In genomic region chr1:120849294-120850070, GRCh38 we compare ENCODE assay signal across 13 cellular contexts. TPM values are rescaled to one million over a fixed set of nuclear protein-coding genes. Genes with fewer than 3 reads are reported as not detected.
A peak's percentile ranks its signal among the peaks of the same experiment; 100 is the strongest.
DNase-seq lines count a peak whose midpoint lies in the region; ATAC-seq and TF ChIP-seq lines count a peak whose summit lies in the region.
"Not testable (repeated sequence)": the region's sequence is repeated elsewhere in the genome, so short reads cannot be mapped to it uniquely, and the experiment has no call there.
"Had no signal": no experiment of that assay in that cellular context is flagged by ENCODE, and none has a peak within 500 bp of the region (broad histone marks: within the 10 kb centered on the region; RNA-seq: fewer than 3 reads in every experiment).

No MANE protein-coding gene starts in this region.

- H3K79me2 ChIP-seq in DOHH2 (ENCODE audit: control insufficient read depth, low read length); KMS-11 (ENCODE audit: insufficient read depth, low read depth); osteoblast (ENCODE audit: insufficient read depth, low read length): not testable (repeated sequence)

- peaks cover 20% of the 10 kb centered on the region for H3K4me1 Mint-ChIP-seq in activated CD8-positive, alpha-beta memory T cell treated with anti-CD3 and anti-CD28 coated beads, Interleukin-2, amount 10 ng/mL, durations not matched to agents 7 days and 5 days
- H3K4me1 Mint-ChIP-seq in activated naive CD8-positive, alpha-beta T cell treated with anti-CD3 and anti-CD28 coated beads, Interleukin-2, amount 10 ng/mL, durations not matched to agents 7 days and 5 days: not testable (repeated sequence)
- H3K4me1 Mint-ChIP-seq in immature natural killer cell: peaks cover 26 to 27% of the 10 kb centered on the region in 2 donors

- not testable (repeated sequence) for TF ChIP-seq CTCF in DOHH2 (IDR thresholded peaks at IDR 0.05; ENCODE audit: low read depth, low read length, poor library complexity, severe bottlenecking); KMS-11 (conservative IDR thresholded peaks at IDR 0.05; ENCODE audit: low read depth, low read length); osteoblast (IDR thresholded peaks at IDR 0.05; ENCODE audit: extremely low read depth, low read depth, low read length); testis (IDR thresholded peaks at IDR 0.05)

- peak overlapping the region; percentile 93 for H3K27ac Mint-ChIP-seq in activated CD8-positive, alpha-beta memory T cell treated with anti-CD3 and anti-CD28 coated beads, Interleukin-2, amount 10 ng/mL, durations not matched to agents 7 days and 5 days
- peak overlapping the region; percentile 94 for H3K27ac Mint-ChIP-seq in activated naive CD8-positive, alpha-beta T cell treated with anti-CD3 and anti-CD28 coated beads, Interleukin-2, amount 10 ng/mL, durations not matched to agents 7 days and 5 days
- peak overlapping the region; percentile 57 to 98 (median 92) for H3K27ac Mint-ChIP-seq in immature natural killer cell

- H3K9me3 Mint-ChIP-seq in activated CD8-positive, alpha-beta memory T cell treated with anti-CD3 and anti-CD28 coated beads, Interleukin-2, amount 10 ng/mL, durations not matched to agents 7 days and 5 days (ENCODE audit: low read depth); activated naive CD8-positive, alpha-beta T cell treated with anti-CD3 and anti-CD28 coated beads, Interleukin-2, amount 10 ng/mL, durations not matched to agents 7 days and 5 days; immature natural killer cell: not testable (repeated sequence)

- not testable (repeated sequence) for TF ChIP-seq POLR2A in testis (IDR thresholded peaks at IDR 0.05)

- CTCF ChIA-PET in activated CD8-positive, alpha-beta memory T cell treated with anti-CD3 and anti-CD28 coated beads, Interleukin-2, amount 10 ng/mL, durations not matched to agents 7 days and 5 days (lab: Charles Lee): not testable (repeated sequence)

- not testable (repeated sequence) for H3K36me3 Mint-ChIP-seq in activated CD8-positive, alpha-beta memory T cell treated with anti-CD3 and anti-CD28 coated beads, Interleukin-2, amount 10 ng/mL, durations not matched to agents 7 days and 5 days; activated naive CD8-positive, alpha-beta T cell treated with anti-CD3 and anti-CD28 coated beads, Interleukin-2, amount 10 ng/mL, durations not matched to agents 7 days and 5 days; immature natural killer cell

- not testable (repeated sequence) for H3K27ac ChIP-seq in DOHH2 (ENCODE audit: low read depth, low read length); osteoblast (ENCODE audit: low read depth, low read length); testis
- H3K27ac ChIP-seq in KMS-11: peak overlapping the region; percentile 78; the same call in 1 of the 2 replicates

- peak; percentile 27 for ATAC-seq in activated CD8-positive, alpha-beta memory T cell treated with anti-CD3 and anti-CD28 coated beads, Interleukin-2, amount 10 ng/mL, durations not matched to agents 7 days and 5 days
- ATAC-seq in activated naive CD8-positive, alpha-beta T cell treated with anti-CD3 and anti-CD28 coated beads, Interleukin-2, amount 10 ng/mL, durations not matched to agents 7 days and 5 days (ENCODE audit: low read depth): peak; percentile 24

- intact Hi-C loops in testis (cut with DNase I; ENCODE audit: low total_unique reads): not testable (repeated sequence)

- H3K4me1 ChIP-seq in DOHH2 (ENCODE audit: control insufficient read depth, low read length); KMS-11 (ENCODE audit: low read depth, poor library complexity, severe bottlenecking); osteoblast (ENCODE audit: insufficient read depth, low read length); testis: not testable (repeated sequence)

- not testable (repeated sequence) for H3K27me3 Mint-ChIP-seq in activated CD8-positive, alpha-beta memory T cell treated with anti-CD3 and anti-CD28 coated beads, Interleukin-2, amount 10 ng/mL, durations not matched to agents 7 days and 5 days; activated naive CD8-positive, alpha-beta T cell treated with anti-CD3 and anti-CD28 coated beads, Interleukin-2, amount 10 ng/mL, durations not matched to agents 7 days and 5 days
- peaks cover 8 to 12% (median 9%) of the 10 kb centered on the region in 3 donors for H3K27me3 Mint-ChIP-seq in immature natural killer cell (ENCODE audit: low read depth in 3 of 3)

- H3K4me2 ChIP-seq in DOHH2 (ENCODE audit: low read length) (peak overlapping the region; percentile 65), KMS-11 (peak overlapping the region; percentile 21; the same call in 1 of the 2 replicates), osteoblast (ENCODE audit: insufficient read depth, low read length) (peak overlapping the region; percentile 32)

- not testable (repeated sequence) for H3K36me3 ChIP-seq in DOHH2 (ENCODE audit: control insufficient read depth, low read length); KMS-11 (ENCODE audit: insufficient read depth); osteoblast (ENCODE audit: insufficient read depth, low read length); testis (ENCODE audit: low read depth, missing control alignments)

- H3K27me3 ChIP-seq in DOHH2 (ENCODE audit: control insufficient read depth, low read length); KMS-11 (ENCODE audit: insufficient read depth, low read depth); osteoblast (ENCODE audit: insufficient read depth, low read length); testis: not testable (repeated sequence)

- H4K20me1 ChIP-seq in DOHH2 (ENCODE audit: control insufficient read depth, insufficient read depth, low read depth, low read length); KMS-11 (ENCODE audit: insufficient read depth); osteoblast (ENCODE audit: insufficient read depth, low read length): not testable (repeated sequence)

- H3K4me3 Mint-ChIP-seq in activated CD8-positive, alpha-beta memory T cell treated with anti-CD3 and anti-CD28 coated beads, Interleukin-2, amount 10 ng/mL, durations not matched to agents 7 days and 5 days: peak overlapping the region; percentile 79
- peak overlapping the region; percentile 86 for H3K4me3 Mint-ChIP-seq in activated naive CD8-positive, alpha-beta T cell treated with anti-CD3 and anti-CD28 coated beads, Interleukin-2, amount 10 ng/mL, durations not matched to agents 7 days and 5 days
- peak overlapping the region; percentile 83 to 93 (median 89) for H3K4me3 Mint-ChIP-seq in immature natural killer cell

- H3K9ac ChIP-seq in KMS-11: peak overlapping the region; percentile 74; the same call in 1 of the 2 replicates

- H3F3A ChIP-seq in DOHH2 (ENCODE audit: control insufficient read depth, insufficient read depth): not testable (repeated sequence)

- H3K9me2 ChIP-seq in DOHH2 (replicated peaks; ENCODE audit: control insufficient read depth, low read length): not testable (repeated sequence)

- POLR2A ChIA-PET in activated naive CD8-positive, alpha-beta T cell treated with anti-CD3 and anti-CD28 coated beads, Interleukin-2, amount 10 ng/mL, durations not matched to agents 7 days and 5 days (lab: Charles Lee): not testable (repeated sequence)

- H2AFZ ChIP-seq in KMS-11 (ENCODE audit: low read depth); osteoblast (ENCODE audit: low read length): not testable (repeated sequence)

- H3K4me3 ChIP-seq in DOHH2 (ENCODE audit: low read length): peak overlapping the region; percentile 56; the same call in 1 of the 2 replicates
- not testable (repeated sequence) for H3K4me3 ChIP-seq in KMS-11 (IDR thresholded peaks at IDR 0.05; ENCODE audit: insufficient read depth, low read depth, low read length); osteoblast (ENCODE audit: insufficient read depth, low read length); testis

- WGBS in testis, 2 donors: 5% methylated on average over 4 of the region's 21 CpGs; no CpG with 5 or more reads in 1 of the 2 donors

- not testable (repeated sequence) for H3K9me3 ChIP-seq in DOHH2 (ENCODE audit: control insufficient read depth, insufficient read depth, low read length); osteoblast (ENCODE audit: low read depth, low read length); testis

- DNase-seq in T1000 (lab: John Stamatoyannopoulos, UW) (peak; percentile 79), testis (peak; percentile 13)
- DNase-seq in activated CD8-positive, alpha-beta memory T cell treated with anti-CD3 and anti-CD28 coated beads, Interleukin-2, amount 10 ng/mL, durations not matched to agents 7 days and 5 days: peak; percentile 67
- DNase-seq in activated naive CD8-positive, alpha-beta T cell treated with anti-CD3 and anti-CD28 coated beads, Interleukin-2, amount 10 ng/mL, durations not matched to agents 7 days and 5 days: peak; percentile 46
- not testable (repeated sequence) for DNase-seq in immature natural killer cell; osteoblast (ENCODE audit: insufficient read length, low spot score, missing footprints)

RNA-seq across cellular contexts. Expression of gene PPIAL4A, which starts 40.1 kb away (rescaled TPM):
- total RNA-seq in activated CD8-positive, alpha-beta memory T cell treated with anti-CD3 and anti-CD28 coated beads, Interleukin-2, amount 10 ng/mL, durations not matched to agents 7 days and 5 days: not detected
- total RNA-seq in activated naive CD8-positive, alpha-beta T cell treated with anti-CD3 and anti-CD28 coated beads, Interleukin-2, amount 10 ng/mL, durations not matched to agents 7 days and 5 days: not detected
- polyA plus RNA-seq in immature natural killer cell: not detected
- total RNA-seq in osteoblast: not detected in 2 replicates
- total RNA-seq in testis: not detected
- polyA plus RNA-seq in testis (ENCODE audit: insufficient read depth, low read depth, low replicate concordance): not detected
- total RNA-seq: breast epithelium, GM23248, left ventricle myocardium superior, M059J, neural crest cell had no signal
- polyA plus RNA-seq: GM23248 had no signal
